ENCODE assay signal across 13 cellular contexts in the genomic region with DNA sequence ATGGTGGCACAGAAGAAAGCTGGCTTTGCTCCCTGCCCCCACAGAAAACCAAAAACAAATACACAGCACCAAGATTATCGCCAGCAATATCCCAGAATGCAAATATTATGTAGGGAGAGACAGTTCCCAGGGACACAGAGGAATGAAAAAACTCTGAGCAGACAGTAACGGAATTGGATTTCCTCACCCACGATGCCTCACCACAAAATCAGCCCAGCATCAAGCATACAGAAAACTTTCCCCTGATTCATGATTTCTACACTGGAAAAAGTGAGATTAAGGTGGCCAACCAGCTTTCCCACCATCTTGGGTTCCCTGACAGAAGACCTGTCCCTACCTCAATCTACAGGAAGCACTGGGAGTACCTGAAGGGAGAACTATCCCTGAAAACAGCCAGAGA.
"Had no signal": no experiment of that assay in that cellular context is flagged by ENCODE, and none has a peak within 500 bp of the region (broad histone marks: within the 10 kb centered on the region; RNA-seq: fewer than 3 reads in every experiment).

No MANE protein-coding gene starts in this region.

- H3K4me1 Mint-ChIP-seq: neural crest cell had no signal

- H3K36me3 ChIP-seq: pancreas, transverse colon had no signal

- H3K27ac Mint-ChIP-seq: activated CD8-positive, alpha-beta T cell treated with anti-CD3 and anti-CD28 coated beads, Interleukin-2, amount 10 ng/mL, durations not matched to agents 7 days and 5 days had no signal

- FAIRE-seq: frontal cortex, keratinocyte, pancreas had no signal

- ATAC-seq: activated CD8-positive, alpha-beta T cell treated with anti-CD3 and anti-CD28 coated beads, Interleukin-2, amount 10 ng/mL, durations not matched to agents 7 days and 5 days; activated naive CD4-positive, alpha-beta T cell treated with anti-CD3 and anti-CD28 coated beads, Interleukin-2, amount 50 U/mL, for 72 hours; pancreas had no signal

- DNase-seq: activated CD4-positive, alpha-beta T cell treated with anti-CD3 and anti-CD28 coated beads for 1 hour; activated CD8-positive, alpha-beta memory T cell treated with anti-CD3 and anti-CD28 coated beads, Interleukin-2, amount 50 U/mL, for 48 hours; activated CD8-positive, alpha-beta T cell treated with anti-CD3 and anti-CD28 coated beads, Interleukin-2, amount 10 ng/mL, durations not matched to agents 7 days and 5 days; aorta; pancreas; SHP77 treated with DMSO at 0.1 percent for 48 hours; substantia nigra; T-helper 2 cell; transverse colon had no signal

- H3K4me3 Mint-ChIP-seq: activated CD8-positive, alpha-beta T cell treated with anti-CD3 and anti-CD28 coated beads, Interleukin-2, amount 10 ng/mL, durations not matched to agents 7 days and 5 days; neural crest cell had no signal

- H3K9me3 ChIP-seq: pancreas, transverse colon had no signal

- H3K9me3 Mint-ChIP-seq: neural crest cell had no signal

- H3K27ac ChIP-seq: pancreas, transverse colon had no signal

- H3K27me3 ChIP-seq: pancreas, transverse colon had no signal

- H3K4me3 ChIP-seq: pancreas, transverse colon had no signal
